ENCODE assay signal across 9 cellular contexts in genomic region chr9:101731429-101731828, GRCh38. TPM values are rescaled to one million over a fixed set of nuclear protein-coding genes. Genes with fewer than 3 reads are reported as not detected.
"Had no signal": no experiment of that assay in that cellular context is flagged by ENCODE, and none has a peak within 500 bp of the region (broad histone marks: within the 10 kb centered on the region; RNA-seq: fewer than 3 reads in every experiment).

No MANE protein-coding gene starts in this region.

- FAIRE-seq: G401.6, GM12878, GM12891, GM12892, GM18507, GM19239 had no signal

- H3K4me3 ChIP-seq: GM12878 had no signal

- DNase-seq: GDM1, GF-D8 had no signal

- ATAC-seq: GM12878 had no signal

RNA-seq across cellular contexts. Expression of gene GRIN3A, which starts 7.0 kb away (rescaled TPM):
- total RNA-seq: G401, GM12878 had no signal
